8 cellular contexts compared by ENCODE assay signal in genomic region chr2:27723372-27724144, GRCh38. TPM values are rescaled to one million over a fixed set of nuclear protein-coding genes. Genes with fewer than 3 reads are reported as not detected.
DNase-seq lines count a peak whose midpoint lies in the region; ATAC-seq and TF ChIP-seq lines count a peak whose summit lies in the region.

No MANE protein-coding gene starts in this region.

- no peaks in the 10 kb centered on the region for H3K9me3 Mint-ChIP-seq in Caco-2 (ENCODE audit: unreplicated experiment)
- no peaks in the 10 kb centered on the region for H3K9me3 Mint-ChIP-seq in stimulated activated effector memory CD8-positive, alpha-beta T cell treated with anti-CD3 and anti-CD28 coated beads, Interleukin-12 subunit alpha, Interleukin-12 subunit beta, amount 100 ng/mL, for 72 hours

- no peak overlapping the region for H2AFZ ChIP-seq in OCI-LY7 (ENCODE audit: low read length)

- H3K27ac ChIP-seq in OCI-LY7 (ENCODE audit: low read depth, low read length, poor library complexity, severe bottlenecking), result no peak overlapping the region

- H3K4me2 ChIP-seq in OCI-LY7 (ENCODE audit: low read length), result no peak overlapping the region

- no peaks in the 10 kb centered on the region for H3K9me2 ChIP-seq in OCI-LY7 (ENCODE audit: insufficient read depth, low read length)

- TF ChIP-seq CTCF in Caco-2 (IDR thresholded peaks at IDR 0.05; ENCODE audit: insufficient read depth in 1 of 2, low read depth in 1 of 2, low read length in 1 of 2, severe bottlenecking in 1 of 2, unreplicated experiment in 1 of 2) (peak; percentile 85 to 87), OCI-LY7 (conservative IDR thresholded peaks at IDR 0.05; ENCODE audit: low read length) (peak; percentile 80)

- H3K27ac Mint-ChIP-seq in Caco-2 (ENCODE audit: unreplicated experiment), result peak overlapping the region; percentile 80
- H3K27ac Mint-ChIP-seq in stimulated activated effector memory CD8-positive, alpha-beta T cell treated with anti-CD3 and anti-CD28 coated beads, Interleukin-12 subunit alpha, Interleukin-12 subunit beta, amount 100 ng/mL, for 72 hours, result peak overlapping the region; percentile 48

- H3K9me3 ChIP-seq in Caco-2, result no peaks in the 10 kb centered on the region
- no peaks in the 10 kb centered on the region for H3K9me3 ChIP-seq in OCI-LY7 (ENCODE audit: low read length)

- BruUV-seq in Caco-2 (replicated peaks; lab: Mats Ljungman, UMichigan) (no TSS peak), OCI-LY7 (replicated peaks; lab: Mats Ljungman, UMichigan) (no TSS peak)

- intact Hi-C loops in Caco-2 (cut with micrococcal nuclease; ENCODE audit: unreplicated experiment), result loop anchor here (1.0 to 2.0 kb wide), 4 partner anchors 21 to 696 kb away; no protein-coding TSS in a partner anchor
- intact Hi-C loops in OCI-LY7 (cut with micrococcal nuclease; ENCODE audit: unreplicated experiment), result no loop called here

- H3K4me3 Mint-ChIP-seq in Caco-2 (ENCODE audit: unreplicated experiment), result no peak overlapping the region
- H3K4me3 Mint-ChIP-seq in stimulated activated effector memory CD8-positive, alpha-beta T cell treated with anti-CD3 and anti-CD28 coated beads, Interleukin-12 subunit alpha, Interleukin-12 subunit beta, amount 100 ng/mL, for 72 hours, result no peak overlapping the region

- no peaks in the 10 kb centered on the region for H3K27me3 Mint-ChIP-seq in Caco-2 (ENCODE audit: insufficient read depth, unreplicated experiment)

- H4K20me1 ChIP-seq in OCI-LY7 (ENCODE audit: insufficient read depth, low read length), result no peaks in the 10 kb centered on the region

- POLR2A ChIA-PET in Caco-2 (lab: Charles Lee) (interaction anchor here (0.5 to 2.2 kb wide), 8 partner anchors 13 to 673 kb away, joined by 3 to 25 read pairs (median 4); partner anchors contain the start of gene MRPL33), OCI-LY7 (lab: Charles Lee) (interaction anchor here (1.0 kb wide), 1 partner anchor 12 kb away, joined by 3 read pairs; no protein-coding TSS in a partner anchor)

- H3K4me1 ChIP-seq in Caco-2, result peaks cover 60% of the 10 kb centered on the region
- no peaks in the 10 kb centered on the region for H3K4me1 ChIP-seq in OCI-LY7 (ENCODE audit: insufficient read depth, low read length, poor library complexity, severe bottlenecking)

- H3K79me2 ChIP-seq in OCI-LY7 (ENCODE audit: insufficient read depth, low read depth, low read length), result no peaks in the 10 kb centered on the region

- DNase-seq in Caco-2 (peak; percentile 78 to 81), H7 (peak; percentile 83), OCI-LY7 (ENCODE audit: low spot score) (peak; percentile 42), cerebellum (ENCODE audit: low spot score) (peak; percentile 49), kidney glomerular epithelial cell (lab: John Stamatoyannopoulos, UW) (peak; percentile 81), activated gamma-delta T cell (lab: John Stamatoyannopoulos, UW) (no peak)
- DNase-seq in stimulated activated effector memory CD8-positive, alpha-beta T cell treated with anti-CD3 and anti-CD28 coated beads, Interleukin-12 subunit alpha, Interleukin-12 subunit beta, amount 100 ng/mL, for 72 hours (ENCODE audit: low spot score in 2 of 2), result no peak

- H3K36me3 ChIP-seq in Caco-2 (ENCODE audit: control insufficient read depth, insufficient read depth, low read length), result no peaks in the 10 kb centered on the region
- no peaks in the 10 kb centered on the region for H3K36me3 ChIP-seq in H7 (replicated peaks; ENCODE audit: control insufficient read depth, insufficient read depth, low read length)
- H3K36me3 ChIP-seq in OCI-LY7 (ENCODE audit: insufficient read depth, low read length), result no peaks in the 10 kb centered on the region

- H3K4me1 Mint-ChIP-seq in Caco-2 (ENCODE audit: low read depth, unreplicated experiment), result peaks cover 48% of the 10 kb centered on the region
- H3K4me1 Mint-ChIP-seq in stimulated activated effector memory CD8-positive, alpha-beta T cell treated with anti-CD3 and anti-CD28 coated beads, Interleukin-12 subunit alpha, Interleukin-12 subunit beta, amount 100 ng/mL, for 72 hours, result peaks cover 37% of the 10 kb centered on the region

- H3K36me3 Mint-ChIP-seq in Caco-2 (ENCODE audit: insufficient read depth, unreplicated experiment), result no peaks in the 10 kb centered on the region
- no peaks in the 10 kb centered on the region for H3K36me3 Mint-ChIP-seq in stimulated activated effector memory CD8-positive, alpha-beta T cell treated with anti-CD3 and anti-CD28 coated beads, Interleukin-12 subunit alpha, Interleukin-12 subunit beta, amount 100 ng/mL, for 72 hours

- H3K4me3 ChIP-seq in Caco-2 (ENCODE audit: low read depth, low read length), result no peak overlapping the region
- H3K4me3 ChIP-seq in H7 (ENCODE audit: insufficient read depth, low read depth, low read length), result no peak overlapping the region
- H3K4me3 ChIP-seq in OCI-LY7 (ENCODE audit: low read depth, low read length, poor library complexity, severe bottlenecking), result no peak overlapping the region

- H3K27me3 ChIP-seq in Caco-2 (replicated peaks; ENCODE audit: control insufficient read depth, insufficient read depth, low read length) (no peaks in the 10 kb centered on the region), H7 (ENCODE audit: control insufficient read depth, insufficient read depth, low read length) (peaks cover 1% of the 10 kb centered on the region; the same call in 1 of the 2 replicates)

- CTCF ChIA-PET in Caco-2 (lab: Charles Lee) (interaction anchor here (0.5 to 3.1 kb wide), 23 partner anchors 10 to 873 kb away, joined by 3 to 50 read pairs (median 4); partner anchors contain the start of genes BABAM2, MRPL33 and RBKS), OCI-LY7 (lab: Charles Lee; ENCODE audit: unreplicated experiment) (no interaction called here)

- ATAC-seq in stimulated activated effector memory CD8-positive, alpha-beta T cell treated with anti-CD3 and anti-CD28 coated beads, Interleukin-12 subunit alpha, Interleukin-12 subunit beta, amount 100 ng/mL, for 72 hours, result no peak
- no peak for ATAC-seq in GM18873 (IDR thresholded peaks at IDR 0.05; ENCODE audit: low FRiP score, unreplicated experiment)

RNA-seq across cellular contexts. Expression of gene MRPL33, which starts 48.0 kb away (rescaled TPM):
- total RNA-seq in Caco-2 (2022), result 84.9 and 89.5 TPM in 2 replicates
- total RNA-seq in H7 (2014; rRNA removed; shearing (Covaris generic)), result 76.5 and 81.9 TPM in 2 replicates
- 51.2 and 51.5 TPM in 2 replicates for total RNA-seq in OCI-LY7 (2014; rRNA removed; shearing (Covaris generic))
- total RNA-seq in OCI-LY7 (2022), result 40.4 and 43.8 TPM in 2 replicates
- 63.4 TPM for total RNA-seq in cerebellum

RNA-seq across cellular contexts. Expression of gene SLC4A1AP, which starts 59.9 kb away (rescaled TPM):
- total RNA-seq in Caco-2 (2022) (33.8 and 34.3 TPM in 2 replicates), OCI-LY7 (2022) (26.7 and 27.9 TPM in 2 replicates), cerebellum (20.4 TPM)
- 22.8 and 30.2 TPM in 2 replicates for total RNA-seq in H7 (2014; rRNA removed; shearing (Covaris generic))
- 26.2 and 36.7 TPM in 2 replicates for total RNA-seq in OCI-LY7 (2014; rRNA removed; shearing (Covaris generic))

Comparison
In these comparisons a context has a peak if more than half of its experiments do, and no peak if none do; other contexts are left out.
1. DNase-seq: peak in Caco-2 (2 of 2), H7 (single experiment), OCI-LY7 (single experiment), cerebellum (single experiment) and kidney glomerular epithelial cell (single experiment); none in stimulated activated effector memory CD8-positive, alpha-beta T cell treated with anti-CD3 and anti-CD28 coated beads, Interleukin-12 subunit alpha, Interleukin-12 subunit beta, amount 100 ng/mL, for 72 hours (0 of 2) and activated gamma-delta T cell (single experiment).